Comparison of ENCODE assay signal across 34 cellular contexts in genomic region chr17:55584861-55585260, GRCh38.
"Had no signal": no experiment of that assay in that cellular context is flagged by ENCODE, and none has a peak within 500 bp of the region (broad histone marks: within the 10 kb centered on the region; RNA-seq: fewer than 3 reads in every experiment).

No MANE protein-coding gene starts in this region.

- H3K27ac ChIP-seq: VCaP had no signal

- H3K36me3 Mint-ChIP-seq: activated CD4-positive, alpha-beta memory T cell treated with anti-CD3 and anti-CD28 coated beads for 36 hours; brain had no signal

- H3K27ac Mint-ChIP-seq: activated B cell treated with CpG ODN at 0.5 μM for 24 hours; activated CD4-positive, alpha-beta memory T cell treated with anti-CD3 and anti-CD28 coated beads for 36 hours; activated naive CD4-positive, alpha-beta T cell treated with anti-CD3 and anti-CD28 coated beads for 36 hours; activated naive CD4-positive, alpha-beta T cell treated with anti-CD3 and anti-CD28 coated beads, Interleukin-2, amount 50 U/mL, for 72 hours; activated T-helper 1 cell treated with anti-CD3 and anti-CD28 coated beads, Interleukin-12 subunit alpha, Interleukin-12 subunit beta, Interleukin-2, Interleukin-4 antibody, amounts not matched to agents 30 ng/mL and 10 ng/mL and 1 ng/mL, durations not matched to agents 14 hours and 24 hours and 36 hours had no signal

- DNase-seq: activated B cell treated with CpG ODN at 0.5 μM for 24 hours; activated CD4-positive, alpha-beta memory T cell treated with anti-CD3 and anti-CD28 coated beads for 36 hours; activated CD4-positive, alpha-beta T cell treated with anti-CD3 and anti-CD28 coated beads for 4 hours; activated CD4-positive, alpha-beta T cell treated with anti-CD3 and anti-CD28 coated beads, Interleukin-2, amount 50 U/mL, for 1 hour; activated CD4-positive, CD25-positive, alpha-beta regulatory T cell treated with anti-CD3 and anti-CD28 coated beads, Interleukin-2, amount 50 U/mL, for 72 hours; activated CD8-positive, alpha-beta memory T cell treated with anti-CD3 and anti-CD28 coated beads, Interleukin-2, amount 50 U/mL, for 4 hours; activated gamma-delta T cell treated with Interleukin-2 at 50 U/mL for 16 hours; activated naive CD4-positive, alpha-beta T cell treated with anti-CD3 and anti-CD28 coated beads for 36 hours; activated T-cell treated with anti-CD3 and anti-CD28 coated beads for 4 hours; activated T-cell treated with anti-CD3 and anti-CD28 coated beads, Interleukin-2, amount 50 U/mL, for 4 hours; anterior cingulate cortex; caudate nucleus; cerebellar nuclear complex; MG63; MV-4-11; NCI-H1092; NCI-H1436 treated with DMSO at 0.1 percent for 48 hours; NCI-H1694 treated with DMSO at 0.1 percent for 48 hours; NCI-H2029; NCI-H2171; NCI-H510A; NCI-H526; NCI-H748 treated with DMSO at 0.1 percent for 48 hours; NK-92 treated with Interleukin-12 subunit alpha and Interleukin-12 subunit beta, amount 100 ng/mL, for 24 hours; Right ventricle myocardium superior; SW 1271; T-helper 1 cell; T-helper 2 cell; T-helper 9 cell had no signal

- H3K27me3 ChIP-seq: MG63 had no signal

- ATAC-seq: activated T-cell treated with anti-CD3 and anti-CD28 coated beads, Interleukin-2, amount 50 U/mL, for 4 hours had no signal

- H3K27me3 Mint-ChIP-seq: activated B cell treated with CpG ODN at 0.5 μM for 24 hours; activated CD4-positive, alpha-beta memory T cell treated with anti-CD3 and anti-CD28 coated beads for 36 hours had no signal

- H3K36me3 ChIP-seq: MG63 had no signal

- H3K9me3 ChIP-seq: MG63 had no signal

- FAIRE-seq: bronchial epithelial cell had no signal

- H3K9me3 Mint-ChIP-seq: activated CD4-positive, alpha-beta memory T cell treated with anti-CD3 and anti-CD28 coated beads for 36 hours; activated naive CD4-positive, alpha-beta T cell treated with anti-CD3 and anti-CD28 coated beads for 36 hours; activated naive CD4-positive, alpha-beta T cell treated with anti-CD3 and anti-CD28 coated beads, Interleukin-2, amount 50 U/mL, for 72 hours; activated T-cell treated with anti-CD3 and anti-CD28 coated beads, Interleukin-2, amount 50 U/mL, for 4 hours; activated T-helper 1 cell treated with anti-CD3 and anti-CD28 coated beads, Interleukin-12 subunit alpha, Interleukin-12 subunit beta, Interleukin-2, Interleukin-4 antibody, amounts not matched to agents 30 ng/mL and 10 ng/mL and 1 ng/mL, durations not matched to agents 14 hours and 24 hours and 36 hours; brain had no signal

- H3K4me3 Mint-ChIP-seq: activated B cell treated with CpG ODN at 0.5 μM for 24 hours; activated CD4-positive, alpha-beta memory T cell treated with anti-CD3 and anti-CD28 coated beads for 36 hours; activated naive CD4-positive, alpha-beta T cell treated with anti-CD3 and anti-CD28 coated beads for 36 hours; activated T-cell treated with anti-CD3 and anti-CD28 coated beads, Interleukin-2, amount 50 U/mL, for 4 hours; activated T-helper 1 cell treated with anti-CD3 and anti-CD28 coated beads, Interleukin-12 subunit alpha, Interleukin-12 subunit beta, Interleukin-2, Interleukin-4 antibody, amounts not matched to agents 30 ng/mL and 10 ng/mL and 1 ng/mL, durations not matched to agents 14 hours and 24 hours and 36 hours; brain had no signal

- H3K4me3 ChIP-seq: MG63 had no signal
